ENCODE assay signal across 8 cellular contexts in the genomic region with DNA sequence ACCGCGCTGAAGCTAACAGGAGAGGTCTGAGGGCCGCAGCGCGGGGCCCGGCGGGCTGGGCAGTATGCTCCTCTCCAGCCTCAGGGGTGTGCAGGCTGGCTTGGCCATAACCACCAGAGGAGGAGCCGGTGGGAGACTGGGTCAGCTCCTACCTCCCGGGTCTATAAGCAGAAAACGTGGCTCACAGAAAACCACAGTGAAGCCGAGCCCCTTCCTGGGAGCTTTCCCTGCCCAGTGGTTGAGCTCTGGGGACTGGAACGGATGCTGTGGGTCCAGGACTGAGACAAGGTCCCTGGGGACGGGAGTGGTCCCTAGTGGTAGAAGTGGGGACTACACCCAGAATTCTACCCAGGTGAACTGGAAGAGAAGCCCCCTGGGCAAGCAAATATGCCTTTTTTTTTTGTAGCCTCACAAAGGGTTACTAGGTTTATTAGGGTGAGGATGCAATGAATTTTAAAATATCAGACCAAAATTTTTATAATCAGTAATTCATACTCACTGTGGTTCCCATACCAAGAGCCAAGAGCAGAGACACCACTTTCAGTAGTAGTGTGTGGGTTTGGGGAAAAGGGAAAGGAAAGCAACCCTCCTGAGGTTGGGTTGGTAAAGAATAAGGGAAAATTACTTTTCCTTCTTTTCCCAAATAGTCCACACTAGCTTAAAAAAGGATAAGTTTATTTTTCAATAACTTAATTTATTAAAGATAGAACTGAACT.
DNase-seq lines count a peak whose midpoint lies in the region; ATAC-seq lines count a peak whose summit lies in the region.

No MANE protein-coding gene starts in this region.

- peaks cover 1% of the 10 kb centered on the region for H3K27me3 Mint-ChIP-seq in activated naive CD8-positive, alpha-beta T cell treated with anti-CD3 and anti-CD28 coated beads, Interleukin-2, amount 50 U/mL, for 24 hours

- ATAC-seq in HG03175 (IDR thresholded peaks at IDR 0.05; ENCODE audit: unreplicated experiment) = peak; percentile 80
- ATAC-seq in activated naive CD8-positive, alpha-beta T cell treated with anti-CD3 and anti-CD28 coated beads, Interleukin-2, amount 50 U/mL, for 24 hours = peak; percentile 86

- no peaks in the 10 kb centered on the region for H3K36me3 Mint-ChIP-seq in activated naive CD8-positive, alpha-beta T cell treated with anti-CD3 and anti-CD28 coated beads, Interleukin-2, amount 50 U/mL, for 24 hours (ENCODE audit: low read depth)

- DNase-seq in NCI-H146 (lab: John Stamatoyannopoulos, UW) (peak; percentile 29), NCI-H146 treated with DMSO at 0.1 percent for 48 hours (lab: John Stamatoyannopoulos, UW; ENCODE audit: unreplicated experiment) (no peak), SW480 (ENCODE audit: low spot score) (peak; percentile 39), iris pigment epithelial cell (ENCODE audit: low read depth) (peak; percentile 21), NCI-H510A (lab: John Stamatoyannopoulos, UW) (no peak)
- DNase-seq in activated naive CD8-positive, alpha-beta T cell treated with anti-CD3 and anti-CD28 coated beads, Interleukin-2, amount 50 U/mL, for 24 hours = peak; percentile 83
- peak; percentile 44 to 65 (median 63) for DNase-seq in stimulated activated CD4-positive, alpha-beta T cell treated with anti-CD3 and anti-CD28 coated beads, TNF-alpha, amount 100 ng/mL, for 24 hours (ENCODE audit: low read depth in 3 of 3)

- no peak overlapping the region for H3K4me3 Mint-ChIP-seq in activated naive CD8-positive, alpha-beta T cell treated with anti-CD3 and anti-CD28 coated beads, Interleukin-2, amount 50 U/mL, for 24 hours

- no peaks in the 10 kb centered on the region for H3K9me3 Mint-ChIP-seq in activated naive CD8-positive, alpha-beta T cell treated with anti-CD3 and anti-CD28 coated beads, Interleukin-2, amount 50 U/mL, for 24 hours

- no peak overlapping the region for H3K27ac Mint-ChIP-seq in activated naive CD8-positive, alpha-beta T cell treated with anti-CD3 and anti-CD28 coated beads, Interleukin-2, amount 50 U/mL, for 24 hours

- peaks cover 53% of the 10 kb centered on the region for H3K4me1 Mint-ChIP-seq in activated naive CD8-positive, alpha-beta T cell treated with anti-CD3 and anti-CD28 coated beads, Interleukin-2, amount 50 U/mL, for 24 hours

Comparison
In these comparisons a context has a peak if more than half of its experiments do, and no peak if none do; other contexts are left out.
1. DNase-seq: peak in NCI-H146 (single experiment), SW480 (single experiment), activated naive CD8-positive, alpha-beta T cell treated with anti-CD3 and anti-CD28 coated beads, Interleukin-2, amount 50 U/mL, for 24 hours (single experiment), iris pigment epithelial cell (single experiment) and stimulated activated CD4-positive, alpha-beta T cell treated with anti-CD3 and anti-CD28 coated beads, TNF-alpha, amount 100 ng/mL, for 24 hours (3 of 3); none in NCI-H146 treated with DMSO at 0.1 percent for 48 hours (single experiment) and NCI-H510A (single experiment).